Comparison of ENCODE assay signal across 8 cellular contexts in genomic region chr20:59525500-59526241, GRCh38.
A peak's percentile ranks its signal among the peaks of the same experiment; 100 is the strongest.
DNase-seq lines count a peak whose midpoint lies in the region; ATAC-seq and TF ChIP-seq lines count a peak whose summit lies in the region.

No MANE protein-coding gene starts in this region.

- no peaks in the 10 kb centered on the region for H3K36me3 ChIP-seq in iPS-15b (ENCODE audit: control insufficient read depth, insufficient read depth, low read length)

- H3K4me1 ChIP-seq in iPS-15b (ENCODE audit: control insufficient read depth, insufficient read depth, low read length) = no peaks in the 10 kb centered on the region

- H3K9me3 ChIP-seq in iPS-15b (ENCODE audit: control insufficient read depth, insufficient read depth, low read length) = no peaks in the 10 kb centered on the region

- no peak overlapping the region for H3K9ac ChIP-seq in iPS-15b (ENCODE audit: low read depth, low read length)

- peaks cover 26% of the 10 kb centered on the region for H3K27me3 ChIP-seq in iPS-15b (ENCODE audit: control insufficient read depth, insufficient read depth, low read length)

- in situ Hi-C loops in astrocyte of the cerebellum (cut with HindIII; ENCODE audit: low sequenced_read_pairs) = no loop called here

- peak; percentile 57 for DNase-seq in DMS114 treated with DMSO at 0.1 percent for 48 hours (lab: John Stamatoyannopoulos, UW; ENCODE audit: unreplicated experiment)
- DNase-seq in HFF-Myc (ENCODE audit: extremely low read depth, low read depth) = peak; percentile 21
- DNase-seq in NCI-H82 (lab: John Stamatoyannopoulos, UW) = peak; percentile 79
- no peak for DNase-seq in astrocyte of the cerebellum (ENCODE audit: low read depth)
- DNase-seq in stimulated activated CD4-positive, alpha-beta T cell treated with anti-CD3 and anti-CD28 coated beads, Interleukin-15, amount 100 ng/mL, for 24 hours = peak; percentile 57
- DNase-seq in stimulated activated naive CD4-positive, alpha-beta T cell (lab: John Stamatoyannopoulos, UW) = no peak

- TF ChIP-seq CTCF in HFF-Myc (IDR thresholded peaks at IDR 0.05; ENCODE audit: low read depth, low read length, missing control alignments) (peak; percentile 94), astrocyte of the cerebellum (IDR thresholded peaks at IDR 0.05; ENCODE audit: low read depth, low read length, missing control alignments) (peak; percentile 88)

- no peak for ATAC-seq in GM21717 (IDR thresholded peaks at IDR 0.05; ENCODE audit: unreplicated experiment)

- no peak overlapping the region for H3K4me3 ChIP-seq in HFF-Myc (replicated peaks; ENCODE audit: low read depth, low read length)
- H3K4me3 ChIP-seq in astrocyte of the cerebellum (ENCODE audit: low read depth, low read length) = no peak overlapping the region
- peak overlapping the region; percentile 37 for H3K4me3 ChIP-seq in iPS-15b (ENCODE audit: low read depth, low read length)

Comparison
In these comparisons a context has a peak if more than half of its experiments do, and no peak if none do; other contexts are left out.
1. DNase-seq: peak in DMS114 treated with DMSO at 0.1 percent for 48 hours (single experiment), HFF-Myc (single experiment), NCI-H82 (single experiment) and stimulated activated CD4-positive, alpha-beta T cell treated with anti-CD3 and anti-CD28 coated beads, Interleukin-15, amount 100 ng/mL, for 24 hours (single experiment); none in astrocyte of the cerebellum (single experiment) and stimulated activated naive CD4-positive, alpha-beta T cell (0 of 6).